In genomic region chr19:49916839-49917733, GRCh38 we compare ENCODE assay signal across 8 cellular contexts. TPM values are rescaled to one million over a fixed set of nuclear protein-coding genes. Genes with fewer than 3 reads are reported as not detected.
DNase-seq lines count a peak whose midpoint lies in the region; ATAC-seq and TF ChIP-seq lines count a peak whose summit lies in the region.
"Had no signal": no experiment of that assay in that cellular context is flagged by ENCODE, and none has a peak within 500 bp of the region (broad histone marks: within the 10 kb centered on the region; RNA-seq: fewer than 3 reads in every experiment).

No MANE protein-coding gene starts in this region.

- H3K27ac Mint-ChIP-seq in WTC11, result peak overlapping the region; percentile 92
- H3K27ac Mint-ChIP-seq in naive thymus-derived CD4-positive, alpha-beta T cell, result peak overlapping the region in 1 of 9 donors; percentile 82

- peaks cover 6% of the 10 kb centered on the region for H3K9me3 Mint-ChIP-seq in WTC11
- H3K9me3 Mint-ChIP-seq in naive thymus-derived CD4-positive, alpha-beta T cell, result no peaks in the 10 kb centered on the region

- H3K4me1 ChIP-seq in naive thymus-derived CD4-positive, alpha-beta T cell (ENCODE audit: control insufficient read depth in 2 of 2, insufficient read depth in 2 of 2, low read length in 2 of 2), result no peaks in the 10 kb centered on the region

- TF ChIP-seq CTCF in GM20000 (IDR thresholded peaks at IDR 0.05; ENCODE audit: extremely low read depth, missing control alignments) (peak; percentile 44), WTC11 (IDR thresholded peaks at IDR 0.05) (peak; percentile 18; the same call in 1 of the 2 replicates)

- ATAC-seq in WTC11, result peak; percentile 60
- ATAC-seq in naive thymus-derived CD4-positive, alpha-beta T cell, result peak; percentile 48
- ATAC-seq in GM21825 (IDR thresholded peaks at IDR 0.05; ENCODE audit: unreplicated experiment), result no peak
- no peak for ATAC-seq in GM18517 (IDR thresholded peaks at IDR 0.05; ENCODE audit: unreplicated experiment)

- H3K36me3 ChIP-seq in naive thymus-derived CD4-positive, alpha-beta T cell (ENCODE audit: control insufficient read depth in 2 of 3, insufficient read depth in 3 of 3, low read length in 3 of 3), result peaks cover 0 to 66% (median 7%) of the 10 kb centered on the region in 3 experiments

- DNase-seq in GM20000 (ENCODE audit: low spot score) (no peak), WTC11 (ENCODE audit: low spot score) (peak; percentile 62), NCI-H2196 (lab: John Stamatoyannopoulos, UW; ENCODE audit: unreplicated experiment) (no peak)
- DNase-seq in naive thymus-derived CD4-positive, alpha-beta T cell, result no peak
- DNase-seq: left cardiac atrium, SIG-M5 had no signal

- H3K4me1 Mint-ChIP-seq in WTC11, result peaks cover 25% of the 10 kb centered on the region
- H3K4me1 Mint-ChIP-seq in naive thymus-derived CD4-positive, alpha-beta T cell, result peaks cover 28 to 40% (median 31%) of the 10 kb centered on the region in 7 donors

- H3K9me3 ChIP-seq in naive thymus-derived CD4-positive, alpha-beta T cell (ENCODE audit: control insufficient read depth in 2 of 3, low read length in 3 of 3), result no peaks in the 10 kb centered on the region

- POLR2A ChIA-PET in WTC11 (lab: Charles Lee), result interaction anchor here (1.0 to 2.4 kb wide), 3 partner anchors 9 to 13 kb away, joined by 3 to 7 read pairs (median 4); partner anchors contain the start of genes ATF5 and NUP62
- POLR2A ChIA-PET in naive thymus-derived CD4-positive, alpha-beta T cell (lab: Charles Lee), result interaction anchor here (0.7 to 1.2 kb wide), 2 partner anchors 11 to 12 kb away, joined by 3 to 5 read pairs; partner anchors contain the start of genes ATF5 and NUP62

- CTCF ChIA-PET in WTC11 (lab: Charles Lee), result interaction anchor here (0.8 to 2.2 kb wide), 6 partner anchors 12 to 47 kb away, joined by 3 to 8 read pairs (median 4); partner anchors contain the start of genes ATF5 and NUP62
- CTCF ChIA-PET in naive thymus-derived CD4-positive, alpha-beta T cell (lab: Charles Lee), result no interaction called here

- no peaks in the 10 kb centered on the region for H3K27me3 Mint-ChIP-seq in WTC11 (ENCODE audit: low read depth)
- H3K27me3 Mint-ChIP-seq in naive thymus-derived CD4-positive, alpha-beta T cell, result no peaks in the 10 kb centered on the region

- H3K36me3 Mint-ChIP-seq in WTC11, result peaks cover 49% of the 10 kb centered on the region
- peaks cover 0 to 38% (median 23%) of the 10 kb centered on the region in 5 donors for H3K36me3 Mint-ChIP-seq in naive thymus-derived CD4-positive, alpha-beta T cell

- intact Hi-C loops in naive thymus-derived CD4-positive, alpha-beta T cell (cut with micrococcal nuclease), result no loop called here

- H3K27me3 ChIP-seq in naive thymus-derived CD4-positive, alpha-beta T cell (ENCODE audit: control insufficient read depth in 2 of 2, insufficient read depth in 2 of 2, low read length in 2 of 2), result no peaks in the 10 kb centered on the region

- H3K4me3 ChIP-seq in naive thymus-derived CD4-positive, alpha-beta T cell (ENCODE audit: low read length), result no peak overlapping the region

- H3K4me3 Mint-ChIP-seq in WTC11, result no peak overlapping the region
- H3K4me3 Mint-ChIP-seq in naive thymus-derived CD4-positive, alpha-beta T cell, result no peak overlapping the region

- H3K27ac ChIP-seq in naive thymus-derived CD4-positive, alpha-beta T cell (ENCODE audit: low read depth, low read length), result no peak overlapping the region

TF ChIP-seq in WTC11, 78 proteins besides CTCF, POLR2A, EP300 and RAD21 (continues in another document):
- TF ChIP-seq ATF3 (CRISPR knock-in tag; conservative IDR thresholded peaks at IDR 0.05), result no peak
- no peak for TF ChIP-seq USF1 (CRISPR knock-in tag; IDR thresholded peaks at IDR 0.05)
- TF ChIP-seq ZNF121 (CRISPR knock-in tag; IDR thresholded peaks at IDR 0.05), result peak; percentile 87
- TF ChIP-seq ARID4B (CRISPR knock-in tag; IDR thresholded peaks at IDR 0.05; ENCODE audit: borderline replicate concordance), result no peak
- TF ChIP-seq FOXP1 (CRISPR knock-in tag; IDR thresholded peaks at IDR 0.05; ENCODE audit: borderline replicate concordance), result no peak
- TF ChIP-seq AFF4 (CRISPR knock-in tag; IDR thresholded peaks at IDR 0.05; ENCODE audit: borderline replicate concordance), result no peak
- no peak for TF ChIP-seq SMAD4 (CRISPR knock-in tag; IDR thresholded peaks at IDR 0.05)

RNA-seq across cellular contexts. Expression of gene ATF5, which starts 11.9 kb away (rescaled TPM):
- total RNA-seq in WTC11 (2021), result 9.0 to 10.8 TPM (median 10.8 TPM) in 3 replicates
- 10 to 100 TPM in 3 of 5 experiments, 1 to 10 TPM in 2; 5.9 to 16.1 (median 14.9) TPM for total RNA-seq in naive thymus-derived CD4-positive, alpha-beta T cell
- polyA plus RNA-seq in naive thymus-derived CD4-positive, alpha-beta T cell, result 1 to 10 TPM; 1.6 to 1.9 TPM

RNA-seq across cellular contexts. Expression of gene NUP62, which starts 12.2 kb away (rescaled TPM):
- 87.1 to 91.4 TPM (median 90.3 TPM) in 3 replicates for total RNA-seq in WTC11 (2021)
- total RNA-seq in naive thymus-derived CD4-positive, alpha-beta T cell, result 100 to 1,000 TPM in 1 of 5 experiments, 10 to 100 TPM in 4; 26.9 to 130 (median 52.4) TPM
- 10 to 100 TPM; 46.3 to 65.0 TPM for polyA plus RNA-seq in naive thymus-derived CD4-positive, alpha-beta T cell

RNA-seq across cellular contexts. Expression of gene IL4I1, which starts 20.4 kb away (rescaled TPM):
- total RNA-seq in WTC11 (2021), result 0.83 to 1.4 TPM (median 0.99 TPM) in 3 replicates
- 1 to 10 TPM; 1.2 to 6.8 (median 1.9) TPM for total RNA-seq in naive thymus-derived CD4-positive, alpha-beta T cell
- not detected for polyA plus RNA-seq in naive thymus-derived CD4-positive, alpha-beta T cell

RNA-seq across cellular contexts. Expression of gene TBC1D17, which starts 39.6 kb away (rescaled TPM):
- total RNA-seq in WTC11 (2021), result 44.4 to 52.8 TPM (median 46.7 TPM) in 3 replicates
- total RNA-seq in naive thymus-derived CD4-positive, alpha-beta T cell, result 100 to 1,000 TPM in 1 of 5 experiments, 10 to 100 TPM in 4; 42.9 to 106 (median 53.0) TPM
- polyA plus RNA-seq in naive thymus-derived CD4-positive, alpha-beta T cell, result 10 to 100 TPM; 11.6 to 22.2 TPM

RNA-seq across cellular contexts. Expression of gene AKT1S1, which starts 39.9 kb away (rescaled TPM):
- 41.9 to 47.8 TPM (median 46.5 TPM) in 3 replicates for total RNA-seq in WTC11 (2021)
- total RNA-seq in naive thymus-derived CD4-positive, alpha-beta T cell, result 10 to 100 TPM; 15.9 to 25.7 (median 21.2) TPM
- 1 to 10 TPM; 4.7 to 5.8 TPM for polyA plus RNA-seq in naive thymus-derived CD4-positive, alpha-beta T cell

Comparison
In these comparisons a context has a peak if more than half of its experiments do, and no peak if none do; other contexts are left out.
1. ATAC-seq: peak in WTC11 (single experiment) and naive thymus-derived CD4-positive, alpha-beta T cell (single experiment); none in GM21825 (single experiment) and GM18517 (single experiment).